ENCODE assay signal across 2 cellular contexts in the genomic region with DNA sequence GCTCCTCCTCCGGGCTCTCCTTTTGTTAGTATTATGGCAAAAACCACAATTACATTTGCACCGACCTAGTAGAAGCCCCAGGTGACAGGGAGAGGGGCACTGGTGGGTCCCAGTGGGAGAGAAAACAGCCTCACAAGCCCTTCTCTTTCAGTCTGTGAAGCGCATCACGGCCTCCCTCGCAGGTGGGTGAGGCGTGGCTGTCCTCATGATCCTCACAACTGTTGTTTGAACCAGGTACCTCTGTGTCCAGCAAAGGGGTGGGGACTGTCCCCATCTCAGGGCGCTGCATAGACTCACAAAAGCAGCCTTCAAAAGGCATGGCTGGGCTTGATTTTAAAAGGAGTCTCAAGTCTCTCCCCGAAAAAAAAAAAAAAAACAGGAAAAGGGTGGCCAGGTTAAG.
TF ChIP-seq lines count a peak whose summit lies in the region.

No MANE protein-coding gene starts in this region.

TF ChIP-seq in GM12891, 5 proteins besides CTCF, POLR2A, EP300 and RAD21:
- TF ChIP-seq POLR2AphosphoS5 (IDR thresholded peaks at IDR 0.05; ENCODE audit: low read depth, low read length) (no peak), POU2F2 (IDR thresholded peaks at IDR 0.05; ENCODE audit: low read depth, low read length) (0 out of 2 replicates have a peak, but pooled peaks have one; percentile 40), SPI1 (IDR thresholded peaks at IDR 0.05; ENCODE audit: low read depth, low read length) (no peak), TAF1 (IDR thresholded peaks at IDR 0.05; ENCODE audit: low read depth, low read length) (no peak)

TF ChIP-seq in H1, 55 proteins besides CTCF, POLR2A, EP300 and RAD21:
- TF ChIP-seq RFX5 (IDR thresholded peaks at IDR 0.05; ENCODE audit: borderline replicate concordance, low read depth, low read length) = no peak
- no peak for TF ChIP-seq YY1 (IDR thresholded peaks at IDR 0.05; ENCODE audit: low read depth, low read length)
- TF ChIP-seq MAFK (IDR thresholded peaks at IDR 0.05; ENCODE audit: low read depth, low read length) = no peak
- TF ChIP-seq SIRT6 (IDR thresholded peaks at IDR 0.05; ENCODE audit: low read length) = no peak
- TF ChIP-seq, protein P1, sequence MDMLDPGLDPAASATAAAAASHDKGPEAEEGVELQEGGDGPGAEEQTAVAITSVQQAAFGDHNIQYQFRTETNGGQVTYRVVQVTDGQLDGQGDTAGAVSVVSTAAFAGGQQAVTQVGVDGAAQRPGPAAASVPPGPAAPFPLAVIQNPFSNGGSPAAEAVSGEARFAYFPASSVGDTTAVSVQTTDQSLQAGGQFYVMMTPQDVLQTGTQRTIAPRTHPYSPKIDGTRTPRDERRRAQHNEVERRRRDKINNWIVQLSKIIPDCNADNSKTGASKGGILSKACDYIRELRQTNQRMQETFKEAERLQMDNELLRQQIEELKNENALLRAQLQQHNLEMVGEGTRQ (IDR thresholded peaks at IDR 0.05; ENCODE audit: low read length) = no peak
- no peak for TF ChIP-seq TAF1 (IDR thresholded peaks at IDR 0.05; ENCODE audit: low read depth, low read length)
- no peak for TF ChIP-seq SAP30 (IDR thresholded peaks at IDR 0.05; ENCODE audit: insufficient read depth, insufficient replicate concordance, low read length)
